ENCODE assay signal across 6 cellular contexts in genomic region chr11:39385911-39386310, GRCh38.
"Had no signal": no experiment of that assay in that cellular context is flagged by ENCODE, and none has a peak within 500 bp of the region (broad histone marks: within the 10 kb centered on the region; RNA-seq: fewer than 3 reads in every experiment).

No MANE protein-coding gene starts in this region.

- ATAC-seq: HepG2, K562 had no signal

- H3K27ac ChIP-seq: HL-60 had no signal

- H3K4me3 ChIP-seq: K562 had no signal

- DNase-seq: IMR-90, KBM-7, KG1 had no signal
